Comparison of ENCODE assay signal across 17 cellular contexts in genomic region chr13:33628662-33629061, GRCh38.
DNase-seq lines count a peak whose midpoint lies in the region; ATAC-seq lines count a peak whose summit lies in the region.
"Had no signal": no experiment of that assay in that cellular context is flagged by ENCODE, and none has a peak within 500 bp of the region (broad histone marks: within the 10 kb centered on the region; RNA-seq: fewer than 3 reads in every experiment).

No MANE protein-coding gene starts in this region.

- H3K23ac ChIP-seq in mesendoderm (ENCODE audit: low read length) = no peak overlapping the region

- no peaks in the 10 kb centered on the region for H3K36me3 ChIP-seq in mesendoderm (ENCODE audit: control insufficient read depth, insufficient read depth, low read length)

- no peaks in the 10 kb centered on the region for H3K79me2 ChIP-seq in mesendoderm (ENCODE audit: control insufficient read depth, insufficient read depth, low read length)

- H3K4me1 ChIP-seq in mesendoderm (ENCODE audit: control insufficient read depth, low read depth, low read length) = no peaks in the 10 kb centered on the region

- H2BK120ac ChIP-seq in mesendoderm (ENCODE audit: low read depth, low read length) = no peak overlapping the region

- H3K4me3 Mint-ChIP-seq in stimulated activated naive CD8-positive, alpha-beta T cell treated with anti-CD3 and anti-CD28 coated beads, Interleukin-15, amount 100 ng/mL, for 72 hours = no peak overlapping the region
- H3K4me3 Mint-ChIP-seq: CD4-positive, alpha-beta T cell; HFFc6 had no signal

- no peak overlapping the region for H3K4me3 ChIP-seq in mesendoderm (ENCODE audit: low read length)
- H3K4me3 ChIP-seq: A549, GM23248 had no signal

- no peak overlapping the region for H3K27ac Mint-ChIP-seq in stimulated activated naive CD8-positive, alpha-beta T cell treated with anti-CD3 and anti-CD28 coated beads, Interleukin-15, amount 100 ng/mL, for 72 hours
- H3K27ac Mint-ChIP-seq: CD4-positive, alpha-beta T cell; HFFc6 had no signal

- H3K4me2 ChIP-seq in mesendoderm (ENCODE audit: low read length) = no peak overlapping the region
- H3K4me2 ChIP-seq: A549 had no signal

- H4K5ac ChIP-seq in mesendoderm (ENCODE audit: low read length) = no peak overlapping the region

- peak overlapping the region; percentile 41 for H3K18ac ChIP-seq in mesendoderm (ENCODE audit: low read length)

- no peak overlapping the region for H2BK15ac ChIP-seq in mesendoderm (replicated peaks; ENCODE audit: low read depth)

- H3K9ac ChIP-seq in mesendoderm (ENCODE audit: low read length) = no peak overlapping the region
- H3K9ac ChIP-seq: GM23248 had no signal

- no peak overlapping the region for H3K56ac ChIP-seq in mesendoderm (ENCODE audit: low read length)

- H2AK5ac ChIP-seq in mesendoderm (ENCODE audit: low read length) = no peak overlapping the region

- H3K27me3 Mint-ChIP-seq in stimulated activated naive CD8-positive, alpha-beta T cell treated with anti-CD3 and anti-CD28 coated beads, Interleukin-15, amount 100 ng/mL, for 72 hours = peaks cover 12% of the 10 kb centered on the region

- no peaks in the 10 kb centered on the region for H3K9me3 Mint-ChIP-seq in stimulated activated naive CD8-positive, alpha-beta T cell treated with anti-CD3 and anti-CD28 coated beads, Interleukin-15, amount 100 ng/mL, for 72 hours
- H3K9me3 Mint-ChIP-seq: CD4-positive, alpha-beta T cell; HFFc6 had no signal

- H3K79me1 ChIP-seq in mesendoderm (ENCODE audit: low read length) = no peaks in the 10 kb centered on the region

- H4K8ac ChIP-seq in mesendoderm (ENCODE audit: low read depth, low read length) = no peak overlapping the region

- H2BK5ac ChIP-seq in mesendoderm (ENCODE audit: low read length) = no peak overlapping the region

- no peaks in the 10 kb centered on the region for H3K27me3 ChIP-seq in mesendoderm (ENCODE audit: insufficient read depth, low read length, poor library complexity)

- no CpG with 5 or more reads among the region's 6 CpGs for WGBS in mesendoderm (ENCODE audit: extremely low coverage, insufficient coverage, low lambda C conversion rate)

- DNase-seq in NCI-H2171 treated with DMSO at 0.1 percent for 48 hours (lab: John Stamatoyannopoulos, UW) (peak; percentile 13), NCI-H2171 (lab: John Stamatoyannopoulos, UW) (no peak), left lobe of liver (ENCODE audit: low spot score) (no peak), mesendoderm (no peak), cortex of kidney (lab: John Stamatoyannopoulos, UW) (no peak), NCI-H2029 (lab: John Stamatoyannopoulos, UW) (no peak)
- DNase-seq in stimulated activated naive CD8-positive, alpha-beta T cell treated with anti-CD3 and anti-CD28 coated beads, Interleukin-15, Interleukin-2, amounts not matched to agents 100 U/mL and 50 U/mL, for 24 hours = no peak
- DNase-seq in stimulated activated naive CD8-positive, alpha-beta T cell treated with anti-CD3 and anti-CD28 coated beads, Interleukin-15, amount 100 ng/mL, for 72 hours = no peak
- DNase-seq: AML-193; Caco-2; CD4-positive, alpha-beta T cell; HFFc6 had no signal

- H3K4ac ChIP-seq in mesendoderm (ENCODE audit: low read depth, low read length) = no peak overlapping the region

- no peak overlapping the region for H3K27ac ChIP-seq in mesendoderm (ENCODE audit: low read depth, low read length)
- H3K27ac ChIP-seq: 22Rv1, A549, C4-2B, GM23248 had no signal

- peaks cover 20% of the 10 kb centered on the region for H3K4me1 Mint-ChIP-seq in stimulated activated naive CD8-positive, alpha-beta T cell treated with anti-CD3 and anti-CD28 coated beads, Interleukin-15, amount 100 ng/mL, for 72 hours

- ATAC-seq in stimulated activated naive CD8-positive, alpha-beta T cell treated with anti-CD3 and anti-CD28 coated beads, Interleukin-15, Interleukin-2, amounts not matched to agents 100 U/mL and 50 U/mL, for 24 hours = peak; percentile 19
- ATAC-seq in stimulated activated naive CD8-positive, alpha-beta T cell treated with anti-CD3 and anti-CD28 coated beads, Interleukin-15, amount 100 ng/mL, for 72 hours = no peak
- peak; percentile 74 for ATAC-seq in left lobe of liver
- ATAC-seq: A549, HCT116 had no signal
